Comparison of ENCODE assay signal across 8 cellular contexts in the genomic region with DNA sequence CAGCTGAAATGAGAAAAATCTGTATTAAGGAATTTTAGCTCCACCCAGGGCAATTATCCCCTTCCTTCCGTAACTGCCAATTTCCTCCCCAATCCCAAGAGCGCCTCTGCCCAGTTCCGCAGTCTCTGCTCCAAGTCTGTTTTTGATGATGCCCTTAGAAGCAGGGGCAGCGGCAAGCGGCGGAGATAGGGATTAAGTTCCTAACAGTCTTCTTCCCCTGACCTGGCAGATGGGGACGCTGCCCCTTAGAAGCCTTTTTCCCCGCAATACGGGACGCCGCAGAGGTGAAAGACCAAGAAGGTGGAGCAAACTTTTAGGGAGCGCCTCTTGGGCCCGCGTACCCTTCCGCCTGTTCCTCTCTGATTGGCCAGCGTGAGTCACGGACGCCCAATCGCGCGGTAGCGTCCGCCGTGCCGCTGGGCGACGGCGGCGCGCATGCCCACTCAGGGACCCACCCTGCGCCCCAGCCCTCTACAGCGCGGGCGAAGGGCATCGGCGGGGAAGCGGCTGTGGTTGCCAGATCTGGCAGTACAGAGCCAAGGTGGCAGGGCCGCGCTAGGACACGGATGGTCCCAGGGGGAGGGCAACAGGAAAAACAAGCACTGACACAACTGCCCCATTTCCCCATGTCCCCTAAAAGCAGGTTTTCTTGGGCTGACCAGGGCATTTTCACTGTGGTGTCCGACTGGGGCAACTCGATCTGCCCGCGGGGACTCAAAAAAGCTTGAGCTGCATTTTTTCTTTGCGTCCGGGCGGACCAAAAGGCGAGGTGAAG. TPM values are rescaled to one million over a fixed set of nuclear protein-coding genes. Genes with fewer than 3 reads are reported as not detected.
DNase-seq lines count a peak whose midpoint lies in the region; ATAC-seq and TF ChIP-seq lines count a peak whose summit lies in the region.

No MANE protein-coding gene starts in this region.

- intact Hi-C loops in left cardiac atrium (cut with DNase I), result loop anchor here in 1 of 2 donors (10.0 kb wide), 1 partner anchor 231 kb away; a partner anchor contains a TSS
- intact Hi-C loops in posterior vena cava (cut with DNase I), result no loop called here
- intact Hi-C loops in upper lobe of right lung (cut with DNase I), result no loop called here

- peak; percentile 92 for DNase-seq in GM13976 (ENCODE audit: low spot score)
- DNase-seq in NCI-H1436 treated with DMSO at 0.1 percent for 48 hours (lab: John Stamatoyannopoulos, UW), result peak; percentile 30
- peak; percentile 73 for DNase-seq in T follicular helper cell (ENCODE audit: low read depth)
- peak; percentile 89 for DNase-seq in amniotic epithelial cell (ENCODE audit: low read depth)
- peak; percentile 93 for DNase-seq in left cardiac atrium
- peak; percentile 97 for DNase-seq in posterior vena cava (ENCODE audit: low spot score)
- peak; percentile 96 for DNase-seq in upper lobe of right lung

- H3K27ac ChIP-seq in upper lobe of right lung, result peak overlapping the region; percentile 95

- H3K27me3 ChIP-seq in upper lobe of right lung, result no peaks in the 10 kb centered on the region

- peak; percentile 58 for ATAC-seq in HG02852 (IDR thresholded peaks at IDR 0.05; ENCODE audit: unreplicated experiment)
- peak; percentile 94 to 96 for ATAC-seq in left cardiac atrium
- ATAC-seq in upper lobe of right lung, result peak; percentile 95

- H3K4me1 ChIP-seq in upper lobe of right lung, result peaks cover 11% of the 10 kb centered on the region

- no peaks in the 10 kb centered on the region for H3K9me3 ChIP-seq in upper lobe of right lung

- no peaks in the 10 kb centered on the region for H3K36me3 ChIP-seq in upper lobe of right lung

- TF ChIP-seq CTCF in GM13976 (IDR thresholded peaks at IDR 0.05; ENCODE audit: borderline replicate concordance, control extremely low read depth, extremely low read depth, insufficient read depth, missing control alignments) (no peak), upper lobe of right lung (IDR thresholded peaks at IDR 0.05) (no peak)

- in situ Hi-C loops in GM13976 (cut with MboI; ENCODE audit: low sequenced_read_pairs, unreplicated experiment), result no loop called here

- peak overlapping the region; percentile 73 for H3K4me3 ChIP-seq in upper lobe of right lung

RNA-seq across cellular contexts. Expression of a gene that starts 0.8 kb away (rescaled TPM):
- total RNA-seq in left cardiac atrium (10 to 100 TPM; 34.5 to 45.4 TPM), posterior vena cava (10 to 100 TPM; 31.9 to 32.3 TPM), upper lobe of right lung (25.6 TPM)

Comparison
In these comparisons a context has a peak if more than half of its experiments do, and no peak if none do; other contexts are left out.
1. Peak in every context shown above with its lines: DNase-seq, ATAC-seq, H3K4me3 ChIP-seq and H3K27ac ChIP-seq.
2. DNase-seq: peak in every context shown above with its lines; median percentile 97 in posterior vena cava; 96 in upper lobe of right lung; 93 in left cardiac atrium; 92 in GM13976; 89 in amniotic epithelial cell; 73 in T follicular helper cell; 30 in NCI-H1436 treated with DMSO at 0.1 percent for 48 hours.